ENCODE assay signal across 13 cellular contexts in the genomic region with DNA sequence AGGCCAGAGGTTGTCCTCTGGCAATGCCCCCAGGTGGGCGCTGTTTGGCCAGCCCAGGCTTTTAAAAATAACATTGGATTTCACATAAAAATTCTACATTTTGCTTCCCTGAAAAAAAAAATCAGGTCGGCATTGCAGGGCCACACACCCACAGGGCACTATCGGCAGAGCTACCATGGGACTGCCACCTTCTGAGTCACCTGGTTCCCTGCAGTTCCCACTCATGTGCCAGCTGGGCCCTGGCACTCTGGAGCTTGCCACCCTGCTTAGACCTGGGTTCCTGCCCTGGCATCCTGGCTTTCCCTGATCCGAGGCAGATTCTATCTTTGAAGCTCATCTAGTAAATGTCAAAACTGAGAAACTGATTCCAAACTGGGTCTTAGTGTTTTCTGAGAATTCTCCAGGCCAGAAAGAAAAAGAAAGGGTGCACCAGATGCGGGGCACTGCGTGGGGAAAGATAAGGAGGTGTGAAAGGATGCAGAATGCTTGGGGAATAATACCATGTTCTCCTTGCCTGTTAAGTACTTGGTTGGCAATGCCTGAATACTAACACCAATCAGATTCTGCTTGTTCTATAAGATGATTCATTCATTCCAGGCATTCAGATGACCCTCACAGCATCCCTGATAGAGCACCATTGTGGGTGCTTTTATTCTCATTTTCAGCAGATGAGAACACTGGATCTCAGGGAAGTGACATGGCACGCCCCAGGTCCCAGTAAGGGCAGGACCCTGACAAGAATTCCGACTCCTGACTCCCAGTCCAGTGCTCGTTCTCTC.
A peak's percentile ranks its signal among the peaks of the same experiment; 100 is the strongest.
DNase-seq lines count a peak whose midpoint lies in the region; ATAC-seq and TF ChIP-seq lines count a peak whose summit lies in the region.
"Had no signal": no experiment of that assay in that cellular context is flagged by ENCODE, and none has a peak within 500 bp of the region (broad histone marks: within the 10 kb centered on the region; RNA-seq: fewer than 3 reads in every experiment).

No MANE protein-coding gene starts in this region.

- peaks cover 54% of the 10 kb centered on the region for H3K4me1 ChIP-seq in mucosa of stomach (ENCODE audit: control insufficient read depth, insufficient read depth, low read length)

- no peaks in the 10 kb centered on the region for H3K36me3 ChIP-seq in mucosa of stomach (ENCODE audit: control insufficient read depth, insufficient read depth, low read length)
- H3K36me3 ChIP-seq: neural progenitor cell had no signal

- H3K9ac ChIP-seq in mucosa of stomach (ENCODE audit: low read length), result peak overlapping the region; percentile 12
- H3K9ac ChIP-seq: neural progenitor cell had no signal

- H3K4me3 ChIP-seq in epithelial cell of esophagus (ENCODE audit: low read length), result no peak overlapping the region
- H3K4me3 ChIP-seq in mucosa of stomach (ENCODE audit: low read length), result no peak overlapping the region
- H3K4me3 ChIP-seq: neural progenitor cell, Peyer's patch had no signal

- DNase-seq in AG08396 (ENCODE audit: low spot score) (peak; percentile 88), RKO (ENCODE audit: low spot score) (peak; percentile 25), epithelial cell of esophagus (ENCODE audit: low read depth) (peak; percentile 31), DMS53 treated with DMSO at 0.1 percent for 48 hours (lab: John Stamatoyannopoulos, UW; ENCODE audit: unreplicated experiment) (no peak), hippocampal formation (lab: John Stamatoyannopoulos, UW) (no peak)
- DNase-seq in NK-92 treated with Interleukin-12 subunit alpha and Interleukin-12 subunit beta, amount 100 ng/mL, for 24 hours (lab: John Stamatoyannopoulos, UW), result no peak
- DNase-seq: activated B cell treated with CpG ODN at 0.5 μM for 24 hours, NCI-H2081, Peyer's patch, trophoblast cell had no signal

- TF ChIP-seq CTCF in epithelial cell of esophagus (IDR thresholded peaks at IDR 0.05; ENCODE audit: insufficient read depth, low read depth, low read length, missing control alignments), result no peak

- no peaks in the 10 kb centered on the region for H3K27me3 ChIP-seq in mucosa of stomach (ENCODE audit: control insufficient read depth, insufficient read depth, low read length)
- H3K27me3 ChIP-seq: Peyer's patch had no signal

- no peak for ATAC-seq in HG03139 (IDR thresholded peaks at IDR 0.05; ENCODE audit: unreplicated experiment)

- H3K9me3 ChIP-seq in mucosa of stomach (ENCODE audit: control insufficient read depth, low read length), result no peaks in the 10 kb centered on the region
- H3K9me3 ChIP-seq: Peyer's patch had no signal

Comparison
In these comparisons a context has a peak if more than half of its experiments do, and no peak if none do; other contexts are left out.
1. DNase-seq: peak in AG08396 (single experiment), RKO (single experiment) and epithelial cell of esophagus (single experiment); none in DMS53 treated with DMSO at 0.1 percent for 48 hours (single experiment), hippocampal formation (0 of 2) and NK-92 treated with Interleukin-12 subunit alpha and Interleukin-12 subunit beta, amount 100 ng/mL, for 24 hours (single experiment).